ENCODE assay signal across 8 cellular contexts in genomic region chr19:13430790-13431582, GRCh38.
DNase-seq lines count a peak whose midpoint lies in the region; ATAC-seq and TF ChIP-seq lines count a peak whose summit lies in the region.

No MANE protein-coding gene starts in this region.

- TF ChIP-seq CTCF in activated B cell treated with CpG ODN at 0.5 μM for 24 hours (IDR thresholded peaks at IDR 0.05), result no peak
- peak; percentile 50 for TF ChIP-seq CTCF in colonic mucosa (IDR thresholded peaks at IDR 0.05)
- TF ChIP-seq CTCF in testis (IDR thresholded peaks at IDR 0.05), result peak in 1 of 3 experiments; percentile 22

- TF ChIP-seq POLR2A in testis (IDR thresholded peaks at IDR 0.05), result no peak

- no peak overlapping the region for H3K4me3 ChIP-seq in colonic mucosa
- H3K4me3 ChIP-seq in testis, result no peak overlapping the region

- no peaks in the 10 kb centered on the region for H3K36me3 ChIP-seq in colonic mucosa
- H3K36me3 ChIP-seq in testis (ENCODE audit: low read depth, missing control alignments), result no peaks in the 10 kb centered on the region

- H3K4me3 Mint-ChIP-seq in activated B cell treated with CpG ODN at 0.5 μM for 24 hours, result no peak overlapping the region

- H3K4me1 Mint-ChIP-seq in activated B cell treated with CpG ODN at 0.5 μM for 24 hours, result no peaks in the 10 kb centered on the region

- H3K9ac ChIP-seq in colonic mucosa (ENCODE audit: low read depth in 2 of 2, low read length in 2 of 2), result no peak overlapping the region

- no peak overlapping the region for H3K27ac ChIP-seq in colonic mucosa
- H3K27ac ChIP-seq in testis, result no peak overlapping the region

- DNase-seq in Daoy (ENCODE audit: low read depth) (peak; percentile 62), KBM-7 (peak; percentile 44), activated B cell treated with CpG ODN at 0.5 μM for 24 hours (peak; percentile 22), colonic mucosa (peak; percentile 37), myocyte (ENCODE audit: low read depth) (peak; percentile 35), testis (peak; percentile 19)

- intact Hi-C loops in activated B cell treated with CpG ODN at 0.5 μM for 24 hours (cut with micrococcal nuclease), result no loop called here
- intact Hi-C loops in colonic mucosa (cut with DNase I), result loop anchor here (5.0 kb wide), 1 partner anchor 154 kb away; no protein-coding TSS in a partner anchor
- intact Hi-C loops in testis (cut with DNase I; ENCODE audit: low total_unique reads), result no loop called here

- H3K27me3 ChIP-seq in colonic mucosa (no peaks in the 10 kb centered on the region), testis (no peaks in the 10 kb centered on the region)

- no peaks in the 10 kb centered on the region for H3K9me3 Mint-ChIP-seq in activated B cell treated with CpG ODN at 0.5 μM for 24 hours

- POLR2A ChIA-PET in activated B cell treated with CpG ODN at 0.5 μM for 24 hours (lab: Charles Lee), result no interaction called here

- in situ Hi-C loops in KBM-7 (cut with MboI; ENCODE audit: low pct_unique_long_range_greater_than_20kb, low sequenced_read_pairs), result no loop called here

- no peaks in the 10 kb centered on the region for H3K36me3 Mint-ChIP-seq in activated B cell treated with CpG ODN at 0.5 μM for 24 hours (ENCODE audit: low read depth)

- ATAC-seq in activated B cell treated with CpG ODN at 0.5 μM for 24 hours (ENCODE audit: low read depth), result peak; percentile 67
- ATAC-seq in GM19324 (IDR thresholded peaks at IDR 0.05; ENCODE audit: low FRiP score, unreplicated experiment), result no peak
- ATAC-seq in HG03175 (IDR thresholded peaks at IDR 0.05; ENCODE audit: unreplicated experiment), result no peak

- H3K9me3 ChIP-seq in colonic mucosa (no peaks in the 10 kb centered on the region), testis (no peaks in the 10 kb centered on the region)

- H3K27ac Mint-ChIP-seq in activated B cell treated with CpG ODN at 0.5 μM for 24 hours, result no peak overlapping the region

- no peaks in the 10 kb centered on the region for H3K4me1 ChIP-seq in colonic mucosa
- no peaks in the 10 kb centered on the region for H3K4me1 ChIP-seq in testis

- CTCF ChIA-PET in activated B cell treated with CpG ODN at 0.5 μM for 24 hours (lab: Charles Lee), result interaction anchor here (0.5 kb wide), 1 partner anchor 153 kb away, joined by 3 read pairs; no protein-coding TSS in a partner anchor

- 82 to 85% methylated on average over 5 of the region's 5 CpGs for WGBS in testis, 2 donors

- H3K27me3 Mint-ChIP-seq in activated B cell treated with CpG ODN at 0.5 μM for 24 hours, result peaks cover 24% of the 10 kb centered on the region
